ENCODE assay signal across 1 cellular context in the genomic region with DNA sequence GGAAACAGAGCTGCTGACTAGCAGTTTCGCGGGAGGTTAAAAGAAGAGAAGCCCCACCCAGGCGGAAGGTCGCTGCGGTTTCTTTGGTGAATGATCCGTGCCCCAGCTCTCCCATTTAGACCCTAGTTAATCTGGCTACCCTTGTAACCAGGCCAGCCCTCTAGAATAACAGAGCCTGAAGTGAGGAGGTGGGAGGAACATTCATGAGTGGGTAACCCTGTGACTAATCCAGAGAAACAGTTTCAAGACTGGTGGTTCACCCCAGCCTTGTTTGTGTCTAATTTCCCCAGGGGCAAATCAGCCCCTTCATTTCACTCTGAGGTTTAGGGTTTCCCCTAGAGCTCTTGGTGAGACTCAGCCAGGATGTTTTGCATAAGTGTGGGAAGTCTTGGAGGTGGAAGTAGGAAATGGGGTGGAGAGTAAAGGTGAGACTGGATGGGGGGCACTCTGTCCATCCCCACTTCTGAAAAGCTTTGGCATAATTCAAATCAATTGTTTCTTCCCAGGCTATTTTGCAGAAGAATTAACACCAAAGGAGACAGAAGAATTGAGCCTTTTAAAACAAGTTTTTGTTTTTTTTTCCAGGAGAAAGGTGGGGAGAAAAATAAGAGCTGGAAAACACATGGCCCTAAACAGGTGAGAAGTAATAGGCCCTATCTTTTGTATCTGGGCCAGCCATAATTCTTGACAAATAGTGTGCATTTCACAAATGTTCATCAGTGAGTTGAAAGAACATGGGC.
TF ChIP-seq lines count a peak whose summit lies in the region.

No MANE protein-coding gene starts in this region.

TF ChIP-seq in SK-N-SH treated with all-trans-retinoic acid at 6 μM for 48 hours, 23 proteins besides CTCF, POLR2A, EP300 and RAD21 (continued from another document):
- TF ChIP-seq, protein P1, sequence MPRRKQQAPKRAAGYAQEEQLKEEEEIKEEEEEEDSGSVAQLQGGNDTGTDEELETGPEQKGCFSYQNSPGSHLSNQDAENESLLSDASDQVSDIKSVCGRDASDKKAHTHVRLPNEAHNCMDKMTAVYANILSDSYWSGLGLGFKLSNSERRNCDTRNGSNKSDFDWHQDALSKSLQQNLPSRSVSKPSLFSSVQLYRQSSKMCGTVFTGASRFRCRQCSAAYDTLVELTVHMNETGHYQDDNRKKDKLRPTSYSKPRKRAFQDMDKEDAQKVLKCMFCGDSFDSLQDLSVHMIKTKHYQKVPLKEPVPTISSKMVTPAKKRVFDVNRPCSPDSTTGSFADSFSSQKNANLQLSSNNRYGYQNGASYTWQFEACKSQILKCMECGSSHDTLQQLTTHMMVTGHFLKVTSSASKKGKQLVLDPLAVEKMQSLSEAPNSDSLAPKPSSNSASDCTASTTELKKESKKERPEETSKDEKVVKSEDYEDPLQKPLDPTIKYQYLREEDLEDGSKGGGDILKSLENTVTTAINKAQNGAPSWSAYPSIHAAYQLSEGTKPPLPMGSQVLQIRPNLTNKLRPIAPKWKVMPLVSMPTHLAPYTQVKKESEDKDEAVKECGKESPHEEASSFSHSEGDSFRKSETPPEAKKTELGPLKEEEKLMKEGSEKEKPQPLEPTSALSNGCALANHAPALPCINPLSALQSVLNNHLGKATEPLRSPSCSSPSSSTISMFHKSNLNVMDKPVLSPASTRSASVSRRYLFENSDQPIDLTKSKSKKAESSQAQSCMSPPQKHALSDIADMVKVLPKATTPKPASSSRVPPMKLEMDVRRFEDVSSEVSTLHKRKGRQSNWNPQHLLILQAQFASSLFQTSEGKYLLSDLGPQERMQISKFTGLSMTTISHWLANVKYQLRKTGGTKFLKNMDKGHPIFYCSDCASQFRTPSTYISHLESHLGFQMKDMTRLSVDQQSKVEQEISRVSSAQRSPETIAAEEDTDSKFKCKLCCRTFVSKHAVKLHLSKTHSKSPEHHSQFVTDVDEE (CRISPR knock-in tag; IDR thresholded peaks at IDR 0.05) = no peak
- TF ChIP-seq ZNF8 (CRISPR knock-in tag; IDR thresholded peaks at IDR 0.05) (no peak), ZC3H10 (CRISPR knock-in tag; IDR thresholded peaks at IDR 0.05) (no peak)
- TF ChIP-seq, protein P2, sequence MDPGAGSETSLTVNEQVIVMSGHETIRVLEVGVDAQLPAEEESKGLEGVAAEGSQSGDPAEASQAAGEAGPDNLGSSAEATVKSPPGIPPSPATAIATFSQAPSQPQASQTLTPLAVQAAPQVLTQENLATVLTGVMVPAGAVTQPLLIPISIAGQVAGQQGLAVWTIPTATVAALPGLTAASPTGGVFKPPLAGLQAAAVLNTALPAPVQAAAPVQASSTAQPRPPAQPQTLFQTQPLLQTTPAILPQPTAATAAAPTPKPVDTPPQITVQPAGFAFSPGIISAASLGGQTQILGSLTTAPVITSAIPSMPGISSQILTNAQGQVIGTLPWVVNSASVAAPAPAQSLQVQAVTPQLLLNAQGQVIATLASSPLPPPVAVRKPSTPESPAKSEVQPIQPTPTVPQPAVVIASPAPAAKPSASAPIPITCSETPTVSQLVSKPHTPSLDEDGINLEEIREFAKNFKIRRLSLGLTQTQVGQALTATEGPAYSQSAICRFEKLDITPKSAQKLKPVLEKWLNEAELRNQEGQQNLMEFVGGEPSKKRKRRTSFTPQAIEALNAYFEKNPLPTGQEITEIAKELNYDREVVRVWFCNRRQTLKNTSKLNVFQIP (CRISPR knock-in tag; IDR thresholded peaks at IDR 0.05; ENCODE audit: borderline replicate concordance, low read depth) = no peak
